Comparison of ENCODE assay signal across 29 cellular contexts in genomic region chr7:55498142-55498541, GRCh38.
A peak's percentile ranks its signal among the peaks of the same experiment; 100 is the strongest.
DNase-seq lines count a peak whose midpoint lies in the region; ATAC-seq and TF ChIP-seq lines count a peak whose summit lies in the region.
"Had no signal": no experiment of that assay in that cellular context is flagged by ENCODE, and none has a peak within 500 bp of the region (broad histone marks: within the 10 kb centered on the region; RNA-seq: fewer than 3 reads in every experiment).

No MANE protein-coding gene starts in this region.

- peaks cover 12% of the 10 kb centered on the region for H3K4me1 ChIP-seq in BLaER1
- peaks cover 45% of the 10 kb centered on the region for H3K4me1 ChIP-seq in CD4-positive, alpha-beta memory T cell (ENCODE audit: insufficient read depth, low read length)
- H3K4me1 ChIP-seq: breast epithelium, pancreas, thyroid gland had no signal

- intact Hi-C loops in CD4-positive, alpha-beta memory T cell (cut with micrococcal nuclease): no loop called here

- peaks cover 32 to 72% of the 10 kb centered on the region in 2 donors for H3K36me3 Mint-ChIP-seq in CD4-positive, alpha-beta memory T cell
- H3K36me3 Mint-ChIP-seq in activated CD8-positive, alpha-beta T cell treated with anti-CD3 and anti-CD28 coated beads, Interleukin-2, amount 10 ng/mL, durations not matched to agents 7 days and 5 days (ENCODE audit: low read depth): peaks cover 8% of the 10 kb centered on the region
- peaks cover 0 to 41% (median 3%) of the 10 kb centered on the region in 3 donors for H3K36me3 Mint-ChIP-seq in naive thymus-derived CD8-positive, alpha-beta T cell
- H3K36me3 Mint-ChIP-seq in activated naive CD4-positive, alpha-beta T cell treated with anti-CD3 and anti-CD28 coated beads, Interleukin-2, amount 50 U/mL, for 72 hours: peaks cover 13 to 14% of the 10 kb centered on the region in 2 donors
- peaks cover 5% of the 10 kb centered on the region for H3K36me3 Mint-ChIP-seq in type B pancreatic cell

- no peak overlapping the region for H3K9ac ChIP-seq in BLaER1

- H3K4me3 ChIP-seq in BLaER1: no peak overlapping the region
- H3K4me3 ChIP-seq in CD4-positive, alpha-beta memory T cell (ENCODE audit: low read length in 2 of 2): no peak overlapping the region
- H3K4me3 ChIP-seq: breast epithelium, coronary artery, esophagus squamous epithelium, hepatocyte, left ventricle myocardium inferior, MG63, pancreas, thyroid gland had no signal

- POLR2A ChIA-PET in CD4-positive, alpha-beta memory T cell (lab: Charles Lee; ENCODE audit: partially characterized antibody): interaction anchor here (1.0 kb wide), 1 partner anchor 29 kb away, joined by 5 read pairs; no protein-coding TSS in a partner anchor
- POLR2A ChIA-PET in activated CD8-positive, alpha-beta T cell treated with anti-CD3 and anti-CD28 coated beads, Interleukin-2, amount 10 ng/mL, durations not matched to agents 7 days and 5 days (lab: Charles Lee): no interaction called here
- POLR2A ChIA-PET in naive thymus-derived CD8-positive, alpha-beta T cell (lab: Charles Lee): no interaction called here

- peaks cover 52% of the 10 kb centered on the region for H4K20me1 ChIP-seq in BLaER1

- H3K9me3 Mint-ChIP-seq in CD4-positive, alpha-beta memory T cell: no peaks in the 10 kb centered on the region
- no peaks in the 10 kb centered on the region for H3K9me3 Mint-ChIP-seq in activated CD8-positive, alpha-beta T cell treated with anti-CD3 and anti-CD28 coated beads, Interleukin-2, amount 10 ng/mL, durations not matched to agents 7 days and 5 days (ENCODE audit: insufficient read depth)
- no peaks in the 10 kb centered on the region for H3K9me3 Mint-ChIP-seq in naive thymus-derived CD8-positive, alpha-beta T cell
- H3K9me3 Mint-ChIP-seq in activated naive CD4-positive, alpha-beta T cell treated with anti-CD3 and anti-CD28 coated beads, Interleukin-2, amount 50 U/mL, for 72 hours: no peaks in the 10 kb centered on the region
- H3K9me3 Mint-ChIP-seq in type B pancreatic cell: no peaks in the 10 kb centered on the region
- H3K9me3 Mint-ChIP-seq: activated B cell treated with CpG ODN at 0.5 μM for 24 hours, HFFc6, mesothelial cell of epicardium, nephron progenitor cell had no signal

- peak in 2 of 5 donors; percentile 15 to 23 for DNase-seq in CD4-positive, alpha-beta memory T cell
- peak; percentile 51 for DNase-seq in activated CD8-positive, alpha-beta T cell treated with anti-CD3 and anti-CD28 coated beads, Interleukin-2, amount 10 ng/mL, durations not matched to agents 7 days and 5 days
- peak in 4 of 10 donors; percentile 10 to 23 (median 16) for DNase-seq in naive thymus-derived CD8-positive, alpha-beta T cell
- no peak for DNase-seq in activated naive CD4-positive, alpha-beta T cell treated with anti-CD3 and anti-CD28 coated beads, Interleukin-2, amount 50 U/mL, for 72 hours (ENCODE audit: low spot score in 2 of 2)
- no peak for DNase-seq in type B pancreatic cell (ENCODE audit: extremely low spot score, unreplicated experiment)
- DNase-seq in T1000 (lab: John Stamatoyannopoulos, UW): no peak
- DNase-seq: activated B cell treated with CpG ODN at 0.5 μM for 24 hours; activated effector memory CD4-positive, alpha-beta T cell treated with Interleukin-2 at 50 U/mL for 16 hours; amniotic stem cell; esophagus squamous epithelium; HFFc6; IMR-90; left ventricle myocardium inferior; MG63; NCI-H2029 treated with DMSO at 0.1 percent for 48 hours; NCI-H226; NCI-H748 treated with DMSO at 0.1 percent for 48 hours; nephron progenitor cell; pancreas; stimulated activated naive CD4-positive, alpha-beta T cell treated with Interleukin-2 at 50 U/mL for 16 hours; thyroid gland had no signal

- ATAC-seq in activated CD8-positive, alpha-beta T cell treated with anti-CD3 and anti-CD28 coated beads, Interleukin-2, amount 10 ng/mL, durations not matched to agents 7 days and 5 days: peak; percentile 89
- peak; percentile 86 to 87 for ATAC-seq in naive thymus-derived CD8-positive, alpha-beta T cell
- ATAC-seq in activated naive CD4-positive, alpha-beta T cell treated with anti-CD3 and anti-CD28 coated beads, Interleukin-2, amount 50 U/mL, for 72 hours: no peak
- ATAC-seq in GM19324 (IDR thresholded peaks at IDR 0.05; ENCODE audit: low FRiP score, unreplicated experiment): no peak
- ATAC-seq: pancreas, SK-N-SH treated with all-trans-retinoic acid at 6 μM for 48 hours had no signal

- no peaks in the 10 kb centered on the region for H3K9me3 ChIP-seq in BLaER1
- H3K9me3 ChIP-seq in CD4-positive, alpha-beta memory T cell (ENCODE audit: control insufficient read depth in 1 of 2, low read length in 2 of 2): no peaks in the 10 kb centered on the region
- H3K9me3 ChIP-seq: breast epithelium, esophagus squamous epithelium, left ventricle myocardium inferior, MG63, pancreas, thyroid gland had no signal

- peak overlapping the region in 6 of 8 donors; percentile 20 to 59 (median 37) for H3K4me3 Mint-ChIP-seq in CD4-positive, alpha-beta memory T cell
- H3K4me3 Mint-ChIP-seq in activated CD8-positive, alpha-beta T cell treated with anti-CD3 and anti-CD28 coated beads, Interleukin-2, amount 10 ng/mL, durations not matched to agents 7 days and 5 days: no peak overlapping the region
- H3K4me3 Mint-ChIP-seq in naive thymus-derived CD8-positive, alpha-beta T cell: peak overlapping the region in 9 of 10 donors; percentile 3 to 76 (median 45)
- H3K4me3 Mint-ChIP-seq in type B pancreatic cell: no peak overlapping the region
- H3K4me3 Mint-ChIP-seq: activated B cell treated with CpG ODN at 0.5 μM for 24 hours, HFFc6, mesothelial cell of epicardium, nephron progenitor cell had no signal

- CTCF ChIA-PET in CD4-positive, alpha-beta memory T cell (lab: Charles Lee; ENCODE audit: partially characterized antibody): no interaction called here
- CTCF ChIA-PET in activated CD8-positive, alpha-beta T cell treated with anti-CD3 and anti-CD28 coated beads, Interleukin-2, amount 10 ng/mL, durations not matched to agents 7 days and 5 days (lab: Charles Lee): no interaction called here

- H3K27me3 ChIP-seq in BLaER1: no peaks in the 10 kb centered on the region
- no peaks in the 10 kb centered on the region for H3K27me3 ChIP-seq in CD4-positive, alpha-beta memory T cell (ENCODE audit: insufficient read depth, low read length)
- H3K27me3 ChIP-seq: breast epithelium, esophagus squamous epithelium, hepatocyte, MG63, pancreas, thyroid gland had no signal

- peaks cover 83% of the 10 kb centered on the region for H3K36me3 ChIP-seq in BLaER1
- H3K36me3 ChIP-seq in CD4-positive, alpha-beta memory T cell (ENCODE audit: insufficient read depth, low read length): peaks cover 40% of the 10 kb centered on the region
- H3K36me3 ChIP-seq: breast epithelium, MG63, pancreas had no signal

- TF ChIP-seq CTCF in type B pancreatic cell (conservative IDR thresholded peaks at IDR 0.05): no peak

- H3K27me3 Mint-ChIP-seq in CD4-positive, alpha-beta memory T cell: no peaks in the 10 kb centered on the region
- H3K27me3 Mint-ChIP-seq in activated CD8-positive, alpha-beta T cell treated with anti-CD3 and anti-CD28 coated beads, Interleukin-2, amount 10 ng/mL, durations not matched to agents 7 days and 5 days (ENCODE audit: low read depth): no peaks in the 10 kb centered on the region
- H3K27me3 Mint-ChIP-seq in naive thymus-derived CD8-positive, alpha-beta T cell: no peaks in the 10 kb centered on the region
- H3K27me3 Mint-ChIP-seq in type B pancreatic cell: no peaks in the 10 kb centered on the region
- H3K27me3 Mint-ChIP-seq: activated B cell treated with CpG ODN at 0.5 μM for 24 hours had no signal

- H3K4me2 ChIP-seq in BLaER1: peak overlapping the region; percentile 39
- H3K4me2 ChIP-seq: hepatocyte had no signal

- H3K27ac ChIP-seq in BLaER1: no peak overlapping the region
- no peak overlapping the region for H3K27ac ChIP-seq in CD4-positive, alpha-beta memory T cell (ENCODE audit: low read depth, low read length)
- H3K27ac ChIP-seq: breast epithelium, C4-2B, coronary artery, esophagus squamous epithelium, hepatocyte, left ventricle myocardium inferior, pancreas, thyroid gland had no signal

- H3K4me1 Mint-ChIP-seq in CD4-positive, alpha-beta memory T cell: peaks cover 38 to 82% (median 46%) of the 10 kb centered on the region in 4 donors
- H3K4me1 Mint-ChIP-seq in activated CD8-positive, alpha-beta T cell treated with anti-CD3 and anti-CD28 coated beads, Interleukin-2, amount 10 ng/mL, durations not matched to agents 7 days and 5 days (ENCODE audit: low read depth): peaks cover 15% of the 10 kb centered on the region
- H3K4me1 Mint-ChIP-seq in naive thymus-derived CD8-positive, alpha-beta T cell: peaks cover 24 to 53% (median 45%) of the 10 kb centered on the region in 4 donors
- peaks cover 3% of the 10 kb centered on the region for H3K4me1 Mint-ChIP-seq in type B pancreatic cell (ENCODE audit: unreplicated experiment)

- H3K27ac Mint-ChIP-seq in CD4-positive, alpha-beta memory T cell: peak overlapping the region; percentile 32 to 86 (median 55)
- peak overlapping the region; percentile 83 for H3K27ac Mint-ChIP-seq in activated CD8-positive, alpha-beta T cell treated with anti-CD3 and anti-CD28 coated beads, Interleukin-2, amount 10 ng/mL, durations not matched to agents 7 days and 5 days
- H3K27ac Mint-ChIP-seq in naive thymus-derived CD8-positive, alpha-beta T cell: peak overlapping the region; percentile 50 to 84 (median 80)
- H3K27ac Mint-ChIP-seq in activated naive CD4-positive, alpha-beta T cell treated with anti-CD3 and anti-CD28 coated beads, Interleukin-2, amount 50 U/mL, for 72 hours: peak overlapping the region in 1 of 2 donors; percentile 29
- no peak overlapping the region for H3K27ac Mint-ChIP-seq in type B pancreatic cell
- H3K27ac Mint-ChIP-seq: HFFc6, mesothelial cell of epicardium, nephron progenitor cell had no signal

Comparison
In these comparisons a context has a peak if more than half of its experiments do, and no peak if none do; other contexts are left out.
1. H3K4me3 Mint-ChIP-seq: peak in CD4-positive, alpha-beta memory T cell (6 of 8) and naive thymus-derived CD8-positive, alpha-beta T cell (9 of 10); none in activated CD8-positive, alpha-beta T cell treated with anti-CD3 and anti-CD28 coated beads, Interleukin-2, amount 10 ng/mL, durations not matched to agents 7 days and 5 days (single experiment) and type B pancreatic cell (single experiment).
2. ATAC-seq: peak in activated CD8-positive, alpha-beta T cell treated with anti-CD3 and anti-CD28 coated beads, Interleukin-2, amount 10 ng/mL, durations not matched to agents 7 days and 5 days (single experiment) and naive thymus-derived CD8-positive, alpha-beta T cell (2 of 2); none in activated naive CD4-positive, alpha-beta T cell treated with anti-CD3 and anti-CD28 coated beads, Interleukin-2, amount 50 U/mL, for 72 hours (0 of 2) and GM19324 (single experiment).